ENCODE assay signal across 8 cellular contexts in genomic region chr7:128347573-128348147, GRCh38. TPM values are rescaled to one million over a fixed set of nuclear protein-coding genes. Genes with fewer than 3 reads are reported as not detected.
DNase-seq lines count a peak whose midpoint lies in the region; ATAC-seq and TF ChIP-seq lines count a peak whose summit lies in the region.

No MANE protein-coding gene starts in this region.

- DNase-seq in Ammon's horn (ENCODE audit: low spot score), result peak; percentile 72
- DNase-seq in H7, result peak; percentile 68
- peak; percentile 71 for DNase-seq in OCI-M1 (lab: John Stamatoyannopoulos, UW)
- DNase-seq in activated naive CD4-positive, alpha-beta T cell treated with anti-CD3 and anti-CD28 coated beads, Interleukin-2, amount 50 U/mL, for 16 hours, result peak; percentile 57
- DNase-seq in right atrium auricular region (ENCODE audit: low spot score), result no peak
- DNase-seq in stimulated activated CD4-positive, alpha-beta T cell treated with anti-CD3 and anti-CD28 coated beads, Interleukin-15, amount 100 ng/mL, for 24 hours, result peak; percentile 68
- DNase-seq in immature natural killer cell, result no peak

- peaks cover 42% of the 10 kb centered on the region for H3K27me3 ChIP-seq in H7 (ENCODE audit: control insufficient read depth, insufficient read depth, low read length)
- H3K27me3 ChIP-seq in right atrium auricular region, result no peaks in the 10 kb centered on the region

- peaks cover 6 to 13% (median 9%) of the 10 kb centered on the region in 3 donors for H3K27me3 Mint-ChIP-seq in immature natural killer cell (ENCODE audit: low read depth in 3 of 3)

- peaks cover 0 to 1% (median 0%) of the 10 kb centered on the region in 6 donors for H3K9me3 Mint-ChIP-seq in immature natural killer cell

- H3K4me1 ChIP-seq in right atrium auricular region, result peaks cover 0 to 17% of the 10 kb centered on the region in 2 donors

- no peak overlapping the region for H3K4me3 Mint-ChIP-seq in immature natural killer cell

- no peak overlapping the region for H3K27ac ChIP-seq in right atrium auricular region

- H3K4me1 Mint-ChIP-seq in immature natural killer cell, result peaks cover 15 to 17% of the 10 kb centered on the region in 2 donors

- H3K9me3 ChIP-seq in right atrium auricular region, result no peaks in the 10 kb centered on the region

- H3K4me3 ChIP-seq in H7 (ENCODE audit: insufficient read depth, low read depth, low read length), result no peak overlapping the region
- H3K4me3 ChIP-seq in right atrium auricular region, result no peak overlapping the region

- ATAC-seq in GM21529 (IDR thresholded peaks at IDR 0.05; ENCODE audit: unreplicated experiment), result no peak

- peak; percentile 45 to 77 for TF ChIP-seq CTCF in right atrium auricular region (IDR thresholded peaks at IDR 0.05)

- H3K36me3 Mint-ChIP-seq in immature natural killer cell, result no peaks in the 10 kb centered on the region

- no peak overlapping the region for H3K27ac Mint-ChIP-seq in immature natural killer cell

- H3K36me3 ChIP-seq in H7 (replicated peaks; ENCODE audit: control insufficient read depth, insufficient read depth, low read length) (no peaks in the 10 kb centered on the region), right atrium auricular region (no peaks in the 10 kb centered on the region)

RNA-seq across cellular contexts. Expression of gene RBM28, which starts 4.0 kb away (rescaled TPM):
- total RNA-seq in H7 (2014; rRNA removed; shearing (Covaris generic)), result 24.2 and 29.4 TPM in 2 replicates
- 10 to 100 TPM; 12.7 to 15.1 TPM for total RNA-seq in right atrium auricular region
- polyA plus RNA-seq in immature natural killer cell, result 10 to 100 TPM in 1 of 3 donors, 1 to 10 TPM in 2; 3.0 to 14.1 (median 7.5) TPM

RNA-seq across cellular contexts. Expression of gene PRRT4, which starts 13.8 kb away (rescaled TPM):
- total RNA-seq in H7 (2014; rRNA removed; shearing (Covaris generic)), result 0.14 and 0.67 TPM in 2 replicates
- 1 to 10 TPM in 1 of 2 donors, under 1 TPM in 1; 0.37 to 1.1 TPM for total RNA-seq in right atrium auricular region
- under 1 TPM in 1 of 3 donors, not detected in 2; 0.08 TPM for polyA plus RNA-seq in immature natural killer cell

Comparison
In these comparisons a context has a peak if more than half of its experiments do, and no peak if none do; other contexts are left out.
1. DNase-seq: peak in Ammon's horn (single experiment), H7 (single experiment), OCI-M1 (single experiment), activated naive CD4-positive, alpha-beta T cell treated with anti-CD3 and anti-CD28 coated beads, Interleukin-2, amount 50 U/mL, for 16 hours (single experiment) and stimulated activated CD4-positive, alpha-beta T cell treated with anti-CD3 and anti-CD28 coated beads, Interleukin-15, amount 100 ng/mL, for 24 hours (single experiment); none in right atrium auricular region (single experiment) and immature natural killer cell (0 of 3).